ENCODE assay signal across 19 cellular contexts in the genomic region with DNA sequence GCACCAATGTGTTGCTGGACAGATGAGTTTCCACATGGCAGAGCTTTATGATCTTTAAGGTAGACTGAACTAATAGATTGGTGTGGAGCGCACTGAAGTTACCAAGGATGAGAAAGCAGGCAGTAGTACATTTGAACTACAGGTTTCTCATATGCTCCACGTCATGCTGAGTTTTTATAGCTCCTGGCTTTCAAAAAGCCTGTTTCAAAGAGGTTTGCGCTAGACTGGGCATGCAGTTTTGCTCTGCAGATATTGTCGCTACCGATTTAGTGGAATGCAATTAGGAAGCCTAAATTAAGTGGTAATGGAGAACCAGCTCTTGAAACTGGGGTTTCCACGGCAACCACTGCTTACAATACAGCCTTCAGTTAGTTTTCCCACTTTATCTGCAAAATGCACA.
DNase-seq lines count a peak whose midpoint lies in the region; ATAC-seq and TF ChIP-seq lines count a peak whose summit lies in the region.
"Had no signal": no experiment of that assay in that cellular context is flagged by ENCODE, and none has a peak within 500 bp of the region (broad histone marks: within the 10 kb centered on the region; RNA-seq: fewer than 3 reads in every experiment).

No MANE protein-coding gene starts in this region.

- no peak overlapping the region for H3K27ac ChIP-seq in mesendoderm (ENCODE audit: low read depth, low read length)
- H3K27ac ChIP-seq: HL-60, parathyroid adenoma had no signal

- H3K4me3 ChIP-seq in BE2C (ENCODE audit: low read depth, low read length) (peak overlapping the region; percentile 29), mesendoderm (ENCODE audit: low read length) (no peak overlapping the region)
- H3K4me3 ChIP-seq: mucosa of descending colon, smooth muscle cell had no signal

- TF ChIP-seq CTCF in BE2C (IDR thresholded peaks at IDR 0.05; ENCODE audit: low read depth, low read length) = no peak

- H3K4me1 ChIP-seq in BE2C = no peaks in the 10 kb centered on the region; the same call in none of the 2 replicates
- no peaks in the 10 kb centered on the region for H3K4me1 ChIP-seq in mesendoderm (ENCODE audit: control insufficient read depth, low read depth, low read length)
- H3K4me1 ChIP-seq: parathyroid adenoma had no signal

- no peak overlapping the region for H2BK15ac ChIP-seq in mesendoderm (replicated peaks; ENCODE audit: low read depth)

- no peaks in the 10 kb centered on the region for H3K36me3 ChIP-seq in BE2C
- no peaks in the 10 kb centered on the region for H3K36me3 ChIP-seq in mesendoderm (ENCODE audit: control insufficient read depth, insufficient read depth, low read length)

- no peak overlapping the region for H3K56ac ChIP-seq in mesendoderm (ENCODE audit: low read length)

- H4K5ac ChIP-seq in mesendoderm (ENCODE audit: low read length) = no peak overlapping the region

- H3K79me2 ChIP-seq in mesendoderm (ENCODE audit: control insufficient read depth, insufficient read depth, low read length) = no peaks in the 10 kb centered on the region
- H3K79me2 ChIP-seq: parathyroid adenoma had no signal

- ATAC-seq in HG02642 (IDR thresholded peaks at IDR 0.05; ENCODE audit: poor library complexity, unreplicated experiment) = no peak
- no peak for ATAC-seq in HG02852 (IDR thresholded peaks at IDR 0.05; ENCODE audit: unreplicated experiment)
- ATAC-seq in GM19035 (IDR thresholded peaks at IDR 0.05; ENCODE audit: unreplicated experiment) = no peak
- ATAC-seq: activated T-helper 17 cell treated with anti-CD3 and anti-CD28 coated beads, Interleukin-2, amount 50 U/mL, for 72 hours; mucosa of descending colon had no signal

- H2AK5ac ChIP-seq in mesendoderm (ENCODE audit: low read length) = no peak overlapping the region

- no peak overlapping the region for H3K23ac ChIP-seq in mesendoderm (ENCODE audit: low read length)

- H3K9me3 ChIP-seq in BE2C = no peaks in the 10 kb centered on the region
- H3K9me3 ChIP-seq: mucosa of descending colon had no signal

- DNase-seq in BE2C = no peak
- peak; percentile 36 for DNase-seq in NCI-H1417 treated with DMSO at 0.1 percent for 48 hours (lab: John Stamatoyannopoulos, UW)
- DNase-seq in astrocyte of the hippocampus (ENCODE audit: low read depth, low spot score) = peak; percentile 69
- DNase-seq in mesendoderm = peak; percentile 41
- DNase-seq in AG08396 (ENCODE audit: low spot score) = no peak
- DNase-seq: activated CD4-positive, CD25-positive, alpha-beta regulatory T cell; activated CD8-positive, alpha-beta memory T cell treated with anti-CD3 and anti-CD28 coated beads for 24 hours; amniotic stem cell; cortex of kidney; mucosa of descending colon; NK-92 treated with Interleukin-12 subunit alpha and Interleukin-12 subunit beta, amount 100 ng/mL, for 24 hours; stimulated activated naive CD4-positive, alpha-beta T cell had no signal

- no peak overlapping the region for H2BK5ac ChIP-seq in mesendoderm (ENCODE audit: low read length)

- H3K18ac ChIP-seq in mesendoderm (ENCODE audit: low read length) = no peak overlapping the region

- H3K9ac ChIP-seq in mesendoderm (ENCODE audit: low read length) = no peak overlapping the region
- H3K9ac ChIP-seq: parathyroid adenoma had no signal

- no peak overlapping the region for H2BK120ac ChIP-seq in mesendoderm (ENCODE audit: low read depth, low read length)

- no peak overlapping the region for H3K4me2 ChIP-seq in mesendoderm (ENCODE audit: low read length)
- H3K4me2 ChIP-seq: smooth muscle cell had no signal

- WGBS in mesendoderm (ENCODE audit: extremely low coverage, insufficient coverage, low lambda C conversion rate) = no CpG with 5 or more reads among the region's 6 CpGs

- no peak overlapping the region for H3K4ac ChIP-seq in mesendoderm (ENCODE audit: low read depth, low read length)

- H3K27me3 ChIP-seq in BE2C (no peaks in the 10 kb centered on the region), mesendoderm (ENCODE audit: insufficient read depth, low read length, poor library complexity) (no peaks in the 10 kb centered on the region)

- H4K8ac ChIP-seq in mesendoderm (ENCODE audit: low read depth, low read length) = no peak overlapping the region

- H3K79me1 ChIP-seq in mesendoderm (ENCODE audit: low read length) = no peaks in the 10 kb centered on the region

Comparison
In these comparisons a context has a peak if more than half of its experiments do, and no peak if none do; other contexts are left out.
1. DNase-seq: peak in NCI-H1417 treated with DMSO at 0.1 percent for 48 hours (single experiment), astrocyte of the hippocampus (single experiment) and mesendoderm (single experiment); none in BE2C (single experiment) and AG08396 (single experiment).